In genomic region chr2:95362486-95362885, GRCh38 we compare ENCODE assay signal across 23 cellular contexts.
"Had no signal": no experiment of that assay in that cellular context is flagged by ENCODE, and none has a peak within 500 bp of the region (broad histone marks: within the 10 kb centered on the region; RNA-seq: fewer than 3 reads in every experiment).

No MANE protein-coding gene starts in this region.

- ATAC-seq: activated T-cell treated with anti-CD3 and anti-CD28 coated beads, Interleukin-2, amount 50 U/mL, for 4 hours; body of pancreas; gastrocnemius medialis; left lobe of liver; mucosa of descending colon; right lobe of liver; stimulated activated memory B cell treated with anti-CD40 and anti-IgM and Interleukin-4, amounts not matched to agents 10 μg/mL and 1 μg/mL and 100 μg/mL, for 72 hours; stimulated activated naive CD8-positive, alpha-beta T cell treated with anti-CD3 and anti-CD28 coated beads, Interleukin-15, amount 100 ng/mL, for 72 hours had no signal

- DNase-seq: activated CD4-positive, alpha-beta memory T cell treated with anti-CD3 and anti-CD28 coated beads for 36 hours; activated CD4-positive, alpha-beta T cell treated with anti-CD3 and anti-CD28 coated beads, Interleukin-2, amount 10 ng/mL, durations not matched to agents 24 days and 14 days; activated CD4-positive, CD25-positive, alpha-beta regulatory T cell treated with anti-CD3 and anti-CD28 coated beads, Interleukin-2, amount 50 U/mL, for 72 hours; activated naive CD4-positive, alpha-beta T cell treated with Interleukin-2 at 50 U/mL for 16 hours; activated T-cell treated with anti-CD3 and anti-CD28 coated beads, Interleukin-2, amount 50 U/mL, for 4 hours; body of pancreas; cerebellar nuclear complex; effector memory CD4-positive, alpha-beta T cell; erythroblast; gastrocnemius medialis; mesendoderm; mucosa of descending colon; nephron progenitor cell; small intestine; stimulated activated CD4-positive, alpha-beta T cell treated with anti-CD3 and anti-CD28 coated beads, Interleukin-1b, Interleukin-23, amount 100 ng/mL, for 48 hours; stimulated activated CD4-positive, alpha-beta T cell treated with anti-CD3 and anti-CD28 coated beads, Interleukin-4, amount 100 ng/mL, for 4 hours; stimulated activated CD8-positive, alpha-beta memory T cell treated with anti-CD3 and anti-CD28 coated beads, Interleukin-4, amount 100 ng/mL, for 48 hours; stimulated activated naive CD8-positive, alpha-beta T cell treated with anti-CD3 and anti-CD28 coated beads, Interleukin-15, amount 100 ng/mL, for 72 hours; substantia nigra; T-helper 2 cell had no signal
